Comparison of ENCODE assay signal across 1 cellular context in the genomic region with DNA sequence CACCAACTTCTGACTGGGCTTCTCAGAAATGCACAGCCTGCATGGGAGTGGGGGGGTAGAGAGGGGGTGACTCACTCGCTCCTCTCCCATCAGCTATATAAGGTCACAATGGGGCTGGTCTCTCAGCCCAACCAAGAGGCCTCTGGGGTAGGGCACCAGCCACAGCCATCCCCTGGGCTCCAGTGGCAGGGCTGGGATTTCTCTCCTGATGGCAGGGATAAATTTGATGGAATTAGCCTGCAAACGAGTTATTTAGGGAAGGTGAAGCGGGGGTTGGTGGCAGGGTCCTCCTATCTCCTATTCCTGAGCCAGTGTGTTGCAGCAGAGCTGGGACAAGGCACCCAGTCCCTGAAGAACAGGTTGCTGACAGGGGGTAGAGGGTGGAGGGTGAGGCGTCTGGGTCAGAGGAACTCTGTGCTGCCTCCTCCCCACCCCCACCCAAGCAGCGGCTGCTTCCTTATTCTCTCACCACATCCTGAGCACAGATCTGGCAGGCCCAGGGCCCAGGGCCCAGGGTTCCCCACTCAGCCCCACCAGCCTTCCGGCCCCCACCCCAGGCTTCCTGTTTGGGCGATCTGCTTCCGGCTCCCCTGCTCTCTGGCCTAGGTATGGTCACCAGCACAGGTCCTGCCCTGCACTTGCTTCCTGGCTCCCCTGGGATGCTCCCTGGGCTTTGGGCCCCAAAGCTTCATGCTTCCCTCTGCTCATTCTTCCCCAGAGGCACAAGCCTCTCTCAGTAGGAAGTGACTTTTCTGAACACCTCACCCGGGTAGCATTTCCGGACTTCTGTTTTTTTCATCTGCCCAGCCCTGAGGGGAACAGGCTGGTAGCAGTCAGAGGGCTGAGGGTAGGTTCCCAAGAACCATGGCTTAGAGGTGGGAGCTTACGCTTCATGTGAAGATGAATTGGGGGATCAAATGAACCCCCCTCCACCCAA.
A peak's percentile ranks its signal among the peaks of the same experiment; 100 is the strongest.
TF ChIP-seq lines count a peak whose summit lies in the region.

No MANE protein-coding gene starts in this region.

TF ChIP-seq in HepG2, 621 proteins besides CTCF, POLR2A, EP300 and RAD21 (continues in another document):
- TF ChIP-seq, protein P1, sequence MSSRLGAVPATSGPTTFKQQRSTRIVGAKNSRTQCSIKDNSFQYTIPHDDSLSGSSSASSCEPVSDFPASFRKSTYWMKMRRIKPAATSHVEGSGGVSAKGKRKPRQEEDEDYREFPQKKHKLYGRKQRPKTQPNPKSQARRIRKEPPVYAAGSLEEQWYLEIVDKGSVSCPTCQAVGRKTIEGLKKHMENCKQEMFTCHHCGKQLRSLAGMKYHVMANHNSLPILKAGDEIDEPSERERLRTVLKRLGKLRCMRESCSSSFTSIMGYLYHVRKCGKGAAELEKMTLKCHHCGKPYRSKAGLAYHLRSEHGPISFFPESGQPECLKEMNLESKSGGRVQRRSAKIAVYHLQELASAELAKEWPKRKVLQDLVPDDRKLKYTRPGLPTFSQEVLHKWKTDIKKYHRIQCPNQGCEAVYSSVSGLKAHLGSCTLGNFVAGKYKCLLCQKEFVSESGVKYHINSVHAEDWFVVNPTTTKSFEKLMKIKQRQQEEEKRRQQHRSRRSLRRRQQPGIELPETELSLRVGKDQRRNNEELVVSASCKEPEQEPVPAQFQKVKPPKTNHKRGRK (CRISPR knock-in tag; IDR thresholded peaks at IDR 0.05), result no peak
- TF ChIP-seq, protein P2, sequence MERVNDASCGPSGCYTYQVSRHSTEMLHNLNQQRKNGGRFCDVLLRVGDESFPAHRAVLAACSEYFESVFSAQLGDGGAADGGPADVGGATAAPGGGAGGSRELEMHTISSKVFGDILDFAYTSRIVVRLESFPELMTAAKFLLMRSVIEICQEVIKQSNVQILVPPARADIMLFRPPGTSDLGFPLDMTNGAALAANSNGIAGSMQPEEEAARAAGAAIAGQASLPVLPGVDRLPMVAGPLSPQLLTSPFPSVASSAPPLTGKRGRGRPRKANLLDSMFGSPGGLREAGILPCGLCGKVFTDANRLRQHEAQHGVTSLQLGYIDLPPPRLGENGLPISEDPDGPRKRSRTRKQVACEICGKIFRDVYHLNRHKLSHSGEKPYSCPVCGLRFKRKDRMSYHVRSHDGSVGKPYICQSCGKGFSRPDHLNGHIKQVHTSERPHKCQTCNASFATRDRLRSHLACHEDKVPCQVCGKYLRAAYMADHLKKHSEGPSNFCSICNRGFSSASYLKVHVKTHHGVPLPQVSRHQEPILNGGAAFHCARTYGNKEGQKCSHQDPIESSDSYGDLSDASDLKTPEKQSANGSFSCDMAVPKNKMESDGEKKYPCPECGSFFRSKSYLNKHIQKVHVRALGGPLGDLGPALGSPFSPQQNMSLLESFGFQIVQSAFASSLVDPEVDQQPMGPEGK (CRISPR knock-in tag; IDR thresholded peaks at IDR 0.05), result peak; percentile 49; the same call in 1 of the 2 replicates
- TF ChIP-seq RCOR2 (CRISPR knock-in tag; IDR thresholded peaks at IDR 0.05) (no peak), ZNF543 (CRISPR knock-in tag; IDR thresholded peaks at IDR 0.05) (no peak), ZNF747 (CRISPR knock-in tag; IDR thresholded peaks at IDR 0.05; ENCODE audit: borderline replicate concordance) (no peak), MTF2 (CRISPR knock-in tag; IDR thresholded peaks at IDR 0.05; ENCODE audit: borderline replicate concordance) (no peak), ZNF652 (CRISPR knock-in tag; IDR thresholded peaks at IDR 0.05; ENCODE audit: borderline replicate concordance, low read depth) (no peak), ZNF30 (CRISPR knock-in tag; IDR thresholded peaks at IDR 0.05) (no peak), ZNF660 (CRISPR knock-in tag; IDR thresholded peaks at IDR 0.05; ENCODE audit: borderline replicate concordance, low read depth) (no peak), PHF20 (CRISPR knock-in tag; IDR thresholded peaks at IDR 0.05) (peak; percentile 44; the same call in 1 of the 2 replicates), ZNF589 (CRISPR knock-in tag; conservative IDR thresholded peaks at IDR 0.05) (no peak), NFKBIZ (CRISPR knock-in tag; IDR thresholded peaks at IDR 0.05) (no peak), ZNF335 (CRISPR knock-in tag; IDR thresholded peaks at IDR 0.05) (no peak), NR2C2 (CRISPR knock-in tag; IDR thresholded peaks at IDR 0.05; ENCODE audit: borderline replicate concordance) (peak; percentile 27; the same call in 1 of the 2 replicates), KMT2A (CRISPR knock-in tag; IDR thresholded peaks at IDR 0.05) (no peak), ZNF670 (CRISPR knock-in tag; IDR thresholded peaks at IDR 0.05; ENCODE audit: borderline replicate concordance) (no peak), ZNF317 (CRISPR knock-in tag; IDR thresholded peaks at IDR 0.05) (no peak), NR1H2 (CRISPR knock-in tag; IDR thresholded peaks at IDR 0.05; ENCODE audit: borderline replicate concordance, low read depth) (no peak), ZNF746 (CRISPR knock-in tag; IDR thresholded peaks at IDR 0.05) (no peak), ZNF3 (CRISPR knock-in tag; IDR thresholded peaks at IDR 0.05) (no peak), ZNF772 (CRISPR knock-in tag; IDR thresholded peaks at IDR 0.05) (0 out of 2 replicates have a peak, but pooled peaks have one; percentile 30), CEBPG (CRISPR knock-in tag; IDR thresholded peaks at IDR 0.05) (no peak), SKI (IDR thresholded peaks at IDR 0.05; ENCODE audit: partially characterized antibody) (no peak), AKAP8 (CRISPR knock-in tag; IDR thresholded peaks at IDR 0.05) (no peak), ETV5 (CRISPR knock-in tag; IDR thresholded peaks at IDR 0.05; ENCODE audit: borderline replicate concordance) (peak; percentile 56; the same call in 1 of the 2 replicates), SAP130 (CRISPR knock-in tag; IDR thresholded peaks at IDR 0.05; ENCODE audit: low read depth) (peak; percentile 10), ELF1 (CRISPR knock-in tag; IDR thresholded peaks at IDR 0.05) (peak; percentile 14; the same call in 1 of the 2 replicates), SIX4 (CRISPR knock-in tag; IDR thresholded peaks at IDR 0.05) (no peak), SRF (IDR thresholded peaks at IDR 0.05; ENCODE audit: low read depth, low read length) (0 out of 2 replicates have a peak, but pooled peaks have one; percentile 47), MZF1 (CRISPR knock-in tag; IDR thresholded peaks at IDR 0.05; ENCODE audit: borderline replicate concordance) (no peak), NONO (IDR thresholded peaks at IDR 0.05) (no peak), NONO (CRISPR knock-in tag; conservative IDR thresholded peaks at IDR 0.05) (no peak), ZNF703 (CRISPR knock-in tag; IDR thresholded peaks at IDR 0.05; ENCODE audit: borderline replicate concordance) (no peak)
- TF ChIP-seq, protein P3, sequence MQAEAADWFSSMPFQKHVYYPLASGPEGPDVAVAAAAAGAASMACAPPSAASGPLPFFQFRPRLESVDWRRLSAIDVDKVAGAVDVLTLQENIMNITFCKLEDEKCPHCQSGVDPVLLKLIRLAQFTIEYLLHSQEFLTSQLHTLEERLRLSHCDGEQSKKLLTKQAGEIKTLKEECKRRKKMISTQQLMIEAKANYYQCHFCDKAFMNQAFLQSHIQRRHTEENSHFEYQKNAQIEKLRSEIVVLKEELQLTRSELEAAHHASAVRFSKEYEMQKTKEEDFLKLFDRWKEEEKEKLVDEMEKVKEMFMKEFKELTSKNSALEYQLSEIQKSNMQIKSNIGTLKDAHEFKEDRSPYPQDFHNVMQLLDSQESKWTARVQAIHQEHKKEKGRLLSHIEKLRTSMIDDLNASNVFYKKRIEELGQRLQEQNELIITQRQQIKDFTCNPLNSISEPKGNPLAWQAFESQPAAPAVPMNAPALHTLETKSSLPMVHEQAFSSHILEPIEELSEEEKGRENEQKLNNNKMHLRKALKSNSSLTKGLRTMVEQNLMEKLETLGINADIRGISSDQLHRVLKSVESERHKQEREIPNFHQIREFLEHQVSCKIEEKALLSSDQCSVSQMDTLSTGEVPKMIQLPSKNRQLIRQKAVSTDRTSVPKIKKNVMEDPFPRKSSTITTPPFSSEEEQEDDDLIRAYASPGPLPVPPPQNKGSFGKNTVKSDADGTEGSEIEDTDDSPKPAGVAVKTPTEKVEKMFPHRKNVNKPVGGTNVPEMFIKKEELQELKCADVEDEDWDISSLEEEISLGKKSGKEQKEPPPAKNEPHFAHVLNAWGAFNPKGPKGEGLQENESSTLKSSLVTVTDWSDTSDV (CRISPR knock-in tag; IDR thresholded peaks at IDR 0.05), result no peak
- TF ChIP-seq, protein P4, sequence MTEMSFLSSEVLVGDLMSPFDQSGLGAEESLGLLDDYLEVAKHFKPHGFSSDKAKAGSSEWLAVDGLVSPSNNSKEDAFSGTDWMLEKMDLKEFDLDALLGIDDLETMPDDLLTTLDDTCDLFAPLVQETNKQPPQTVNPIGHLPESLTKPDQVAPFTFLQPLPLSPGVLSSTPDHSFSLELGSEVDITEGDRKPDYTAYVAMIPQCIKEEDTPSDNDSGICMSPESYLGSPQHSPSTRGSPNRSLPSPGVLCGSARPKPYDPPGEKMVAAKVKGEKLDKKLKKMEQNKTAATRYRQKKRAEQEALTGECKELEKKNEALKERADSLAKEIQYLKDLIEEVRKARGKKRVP (CRISPR knock-in tag; IDR thresholded peaks at IDR 0.05), result no peak
- TF ChIP-seq, protein P5, sequence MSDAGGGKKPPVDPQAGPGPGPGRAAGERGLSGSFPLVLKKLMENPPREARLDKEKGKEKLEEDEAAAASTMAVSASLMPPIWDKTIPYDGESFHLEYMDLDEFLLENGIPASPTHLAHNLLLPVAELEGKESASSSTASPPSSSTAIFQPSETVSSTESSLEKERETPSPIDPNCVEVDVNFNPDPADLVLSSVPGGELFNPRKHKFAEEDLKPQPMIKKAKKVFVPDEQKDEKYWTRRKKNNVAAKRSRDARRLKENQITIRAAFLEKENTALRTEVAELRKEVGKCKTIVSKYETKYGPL (CRISPR knock-in tag; IDR thresholded peaks at IDR 0.05), result no peak
- TF ChIP-seq, protein P6, sequence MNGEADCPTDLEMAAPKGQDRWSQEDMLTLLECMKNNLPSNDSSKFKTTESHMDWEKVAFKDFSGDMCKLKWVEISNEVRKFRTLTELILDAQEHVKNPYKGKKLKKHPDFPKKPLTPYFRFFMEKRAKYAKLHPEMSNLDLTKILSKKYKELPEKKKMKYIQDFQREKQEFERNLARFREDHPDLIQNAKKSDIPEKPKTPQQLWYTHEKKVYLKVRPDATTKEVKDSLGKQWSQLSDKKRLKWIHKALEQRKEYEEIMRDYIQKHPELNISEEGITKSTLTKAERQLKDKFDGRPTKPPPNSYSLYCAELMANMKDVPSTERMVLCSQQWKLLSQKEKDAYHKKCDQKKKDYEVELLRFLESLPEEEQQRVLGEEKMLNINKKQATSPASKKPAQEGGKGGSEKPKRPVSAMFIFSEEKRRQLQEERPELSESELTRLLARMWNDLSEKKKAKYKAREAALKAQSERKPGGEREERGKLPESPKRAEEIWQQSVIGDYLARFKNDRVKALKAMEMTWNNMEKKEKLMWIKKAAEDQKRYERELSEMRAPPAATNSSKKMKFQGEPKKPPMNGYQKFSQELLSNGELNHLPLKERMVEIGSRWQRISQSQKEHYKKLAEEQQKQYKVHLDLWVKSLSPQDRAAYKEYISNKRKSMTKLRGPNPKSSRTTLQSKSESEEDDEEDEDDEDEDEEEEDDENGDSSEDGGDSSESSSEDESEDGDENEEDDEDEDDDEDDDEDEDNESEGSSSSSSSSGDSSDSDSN (CRISPR knock-in tag; IDR thresholded peaks at IDR 0.05), result no peak
- TF ChIP-seq, protein P7, sequence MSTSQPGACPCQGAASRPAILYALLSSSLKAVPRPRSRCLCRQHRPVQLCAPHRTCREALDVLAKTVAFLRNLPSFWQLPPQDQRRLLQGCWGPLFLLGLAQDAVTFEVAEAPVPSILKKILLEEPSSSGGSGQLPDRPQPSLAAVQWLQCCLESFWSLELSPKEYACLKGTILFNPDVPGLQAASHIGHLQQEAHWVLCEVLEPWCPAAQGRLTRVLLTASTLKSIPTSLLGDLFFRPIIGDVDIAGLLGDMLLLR (CRISPR knock-in tag; IDR thresholded peaks at IDR 0.05), result no peak
- TF ChIP-seq, protein P8, sequence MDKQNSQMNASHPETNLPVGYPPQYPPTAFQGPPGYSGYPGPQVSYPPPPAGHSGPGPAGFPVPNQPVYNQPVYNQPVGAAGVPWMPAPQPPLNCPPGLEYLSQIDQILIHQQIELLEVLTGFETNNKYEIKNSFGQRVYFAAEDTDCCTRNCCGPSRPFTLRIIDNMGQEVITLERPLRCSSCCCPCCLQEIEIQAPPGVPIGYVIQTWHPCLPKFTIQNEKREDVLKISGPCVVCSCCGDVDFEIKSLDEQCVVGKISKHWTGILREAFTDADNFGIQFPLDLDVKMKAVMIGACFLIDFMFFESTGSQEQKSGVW (CRISPR knock-in tag; IDR thresholded peaks at IDR 0.05; ENCODE audit: borderline replicate concordance), result no peak
- TF ChIP-seq, protein P9, sequence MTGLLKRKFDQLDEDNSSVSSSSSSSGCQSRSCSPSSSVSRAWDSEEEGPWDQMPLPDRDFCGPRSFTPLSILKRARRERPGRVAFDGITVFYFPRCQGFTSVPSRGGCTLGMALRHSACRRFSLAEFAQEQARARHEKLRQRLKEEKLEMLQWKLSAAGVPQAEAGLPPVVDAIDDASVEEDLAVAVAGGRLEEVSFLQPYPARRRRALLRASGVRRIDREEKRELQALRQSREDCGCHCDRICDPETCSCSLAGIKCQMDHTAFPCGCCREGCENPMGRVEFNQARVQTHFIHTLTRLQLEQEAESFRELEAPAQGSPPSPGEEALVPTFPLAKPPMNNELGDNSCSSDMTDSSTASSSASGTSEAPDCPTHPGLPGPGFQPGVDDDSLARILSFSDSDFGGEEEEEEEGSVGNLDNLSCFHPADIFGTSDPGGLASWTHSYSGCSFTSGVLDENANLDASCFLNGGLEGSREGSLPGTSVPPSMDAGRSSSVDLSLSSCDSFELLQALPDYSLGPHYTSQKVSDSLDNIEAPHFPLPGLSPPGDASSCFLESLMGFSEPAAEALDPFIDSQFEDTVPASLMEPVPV (CRISPR knock-in tag; IDR thresholded peaks at IDR 0.05), result no peak
- TF ChIP-seq, protein P10, sequence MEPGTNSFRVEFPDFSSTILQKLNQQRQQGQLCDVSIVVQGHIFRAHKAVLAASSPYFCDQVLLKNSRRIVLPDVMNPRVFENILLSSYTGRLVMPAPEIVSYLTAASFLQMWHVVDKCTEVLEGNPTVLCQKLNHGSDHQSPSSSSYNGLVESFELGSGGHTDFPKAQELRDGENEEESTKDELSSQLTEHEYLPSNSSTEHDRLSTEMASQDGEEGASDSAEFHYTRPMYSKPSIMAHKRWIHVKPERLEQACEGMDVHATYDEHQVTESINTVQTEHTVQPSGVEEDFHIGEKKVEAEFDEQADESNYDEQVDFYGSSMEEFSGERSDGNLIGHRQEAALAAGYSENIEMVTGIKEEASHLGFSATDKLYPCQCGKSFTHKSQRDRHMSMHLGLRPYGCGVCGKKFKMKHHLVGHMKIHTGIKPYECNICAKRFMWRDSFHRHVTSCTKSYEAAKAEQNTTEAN (CRISPR knock-in tag; conservative IDR thresholded peaks at IDR 0.05), result no peak
- TF ChIP-seq, protein P11, sequence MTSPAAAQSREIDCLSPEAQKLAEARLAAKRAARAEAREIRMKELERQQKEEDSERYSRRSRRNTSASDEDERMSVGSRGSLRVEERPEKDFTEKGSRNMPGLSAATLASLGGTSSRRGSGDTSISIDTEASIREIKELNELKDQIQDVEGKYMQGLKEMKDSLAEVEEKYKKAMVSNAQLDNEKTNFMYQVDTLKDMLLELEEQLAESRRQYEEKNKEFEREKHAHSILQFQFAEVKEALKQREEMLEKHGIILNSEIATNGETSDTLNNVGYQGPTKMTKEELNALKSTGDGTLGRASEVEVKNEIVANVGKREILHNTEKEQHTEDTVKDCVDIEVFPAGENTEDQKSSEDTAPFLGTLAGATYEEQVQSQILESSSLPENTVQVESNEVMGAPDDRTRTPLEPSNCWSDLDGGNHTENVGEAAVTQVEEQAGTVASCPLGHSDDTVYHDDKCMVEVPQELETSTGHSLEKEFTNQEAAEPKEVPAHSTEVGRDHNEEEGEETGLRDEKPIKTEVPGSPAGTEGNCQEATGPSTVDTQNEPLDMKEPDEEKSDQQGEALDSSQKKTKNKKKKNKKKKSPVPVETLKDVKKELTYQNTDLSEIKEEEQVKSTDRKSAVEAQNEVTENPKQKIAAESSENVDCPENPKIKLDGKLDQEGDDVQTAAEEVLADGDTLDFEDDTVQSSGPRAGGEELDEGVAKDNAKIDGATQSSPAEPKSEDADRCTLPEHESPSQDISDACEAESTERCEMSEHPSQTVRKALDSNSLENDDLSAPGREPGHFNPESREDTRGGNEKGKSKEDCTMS (CRISPR knock-in tag; conservative IDR thresholded peaks at IDR 0.05), result no peak
